ENCODE assay signal across 12 cellular contexts in genomic region chrX:41027388-41027787, GRCh38. TPM values are rescaled to one million over a fixed set of nuclear protein-coding genes. Genes with fewer than 3 reads are reported as not detected.
DNase-seq lines count a peak whose midpoint lies in the region; ATAC-seq and TF ChIP-seq lines count a peak whose summit lies in the region.
"Had no signal": no experiment of that assay in that cellular context is flagged by ENCODE, and none has a peak within 500 bp of the region (broad histone marks: within the 10 kb centered on the region; RNA-seq: fewer than 3 reads in every experiment).

No MANE protein-coding gene starts in this region.

- no peak for TF ChIP-seq CTCF in cardiac muscle cell (IDR thresholded peaks at IDR 0.05; ENCODE audit: low read depth, low read length)
- TF ChIP-seq CTCF in heart left ventricle (IDR thresholded peaks at IDR 0.05): no peak
- TF ChIP-seq CTCF in WTC11 (IDR thresholded peaks at IDR 0.05): no peak
- TF ChIP-seq CTCF in type B pancreatic cell (conservative IDR thresholded peaks at IDR 0.05): no peak

- H3K27ac ChIP-seq in cardiac muscle cell: peak overlapping the region; percentile 85
- H3K27ac ChIP-seq in heart left ventricle: no peak overlapping the region

- POLR2A ChIA-PET in WTC11 (lab: Charles Lee): interaction anchor here (3.1 kb wide), 1 partner anchor 58 kb away, joined by 20 read pairs; the partner anchor contains the start of gene USP9X

- DNase-seq in cardiac muscle cell (ENCODE audit: low read depth in 1 of 2, low spot score in 1 of 2) (peak; percentile 26 to 38), heart left ventricle (no peak), WTC11 (ENCODE audit: low spot score) (no peak), hepatic stellate cell (ENCODE audit: low spot score) (peak; percentile 17), type B pancreatic cell (ENCODE audit: extremely low spot score, unreplicated experiment) (no peak), Ammon's horn (ENCODE audit: low spot score) (no peak)
- DNase-seq: activated CD4-positive, alpha-beta T cell treated with anti-CD3 and anti-CD28 coated beads, Interleukin-2, amount 50 U/mL, for 4 hours; activated naive CD8-positive, alpha-beta T cell treated with anti-CD3 and anti-CD28 coated beads for 36 hours; mesendoderm had no signal

- H3K27me3 ChIP-seq in cardiac muscle cell (no peaks in the 10 kb centered on the region), heart left ventricle (peaks cover 0 to 42% (median 0%) of the 10 kb centered on the region in 9 donors)

- WGBS in heart left ventricle, 4 donors: 59 to 69% (median 68%) methylated on average over 8 of the region's 8 CpGs

- peak overlapping the region; percentile 45 for H3K4me3 Mint-ChIP-seq in WTC11
- H3K4me3 Mint-ChIP-seq in type B pancreatic cell: peak overlapping the region; percentile 11
- H3K4me3 Mint-ChIP-seq: activated naive CD8-positive, alpha-beta T cell treated with anti-CD3 and anti-CD28 coated beads for 36 hours; B cell had no signal

- peak overlapping the region; percentile 99 for H3K27ac Mint-ChIP-seq in WTC11
- H3K27ac Mint-ChIP-seq in type B pancreatic cell: peak overlapping the region; percentile 44
- H3K27ac Mint-ChIP-seq: activated naive CD8-positive, alpha-beta T cell treated with anti-CD3 and anti-CD28 coated beads for 36 hours; B cell had no signal

- no peaks in the 10 kb centered on the region for H3K27me3 Mint-ChIP-seq in WTC11 (ENCODE audit: low read depth)
- H3K27me3 Mint-ChIP-seq in type B pancreatic cell: no peaks in the 10 kb centered on the region
- H3K27me3 Mint-ChIP-seq: activated naive CD8-positive, alpha-beta T cell treated with anti-CD3 and anti-CD28 coated beads for 36 hours had no signal

- CTCF ChIA-PET in WTC11 (lab: Charles Lee): no interaction called here

- no peak for ATAC-seq in heart left ventricle
- no peak for ATAC-seq in WTC11
- ATAC-seq in HG02610 (IDR thresholded peaks at IDR 0.05; ENCODE audit: unreplicated experiment): no peak
- no peak for ATAC-seq in HG03196 (IDR thresholded peaks at IDR 0.05; ENCODE audit: unreplicated experiment)

- H3K4me1 Mint-ChIP-seq in WTC11: peaks cover 46% of the 10 kb centered on the region
- peaks cover 18% of the 10 kb centered on the region for H3K4me1 Mint-ChIP-seq in type B pancreatic cell (ENCODE audit: unreplicated experiment)
- H3K4me1 Mint-ChIP-seq: activated naive CD8-positive, alpha-beta T cell treated with anti-CD3 and anti-CD28 coated beads for 36 hours; B cell had no signal

- H3K9me3 ChIP-seq in cardiac muscle cell (ENCODE audit: low read depth) (no peaks in the 10 kb centered on the region), heart left ventricle (peaks cover 0 to 9% (median 0%) of the 10 kb centered on the region in 12 donors)

- TF ChIP-seq POLR2A in heart left ventricle (IDR thresholded peaks at IDR 0.05): no peak

- H3K9me3 Mint-ChIP-seq in WTC11 (0 out of 2 replicates have a peak, but pooled peaks cover 3% of the 10 kb centered on the region), type B pancreatic cell (no peaks in the 10 kb centered on the region)
- H3K9me3 Mint-ChIP-seq: activated naive CD8-positive, alpha-beta T cell treated with anti-CD3 and anti-CD28 coated beads for 36 hours had no signal

- H3K4me1 ChIP-seq in cardiac muscle cell (ENCODE audit: low read depth): peaks cover 19% of the 10 kb centered on the region
- H3K4me1 ChIP-seq in heart left ventricle: no peaks in the 10 kb centered on the region

- H3K4me3 ChIP-seq in cardiac muscle cell (no peak overlapping the region), heart left ventricle (no peak overlapping the region)

- no peaks in the 10 kb centered on the region for H3K36me3 ChIP-seq in cardiac muscle cell
- no peaks in the 10 kb centered on the region for H3K36me3 ChIP-seq in heart left ventricle

- peaks cover 5% of the 10 kb centered on the region; the same call in 1 of the 2 replicates for H3K36me3 Mint-ChIP-seq in WTC11
- no peaks in the 10 kb centered on the region for H3K36me3 Mint-ChIP-seq in type B pancreatic cell
- H3K36me3 Mint-ChIP-seq: activated naive CD8-positive, alpha-beta T cell treated with anti-CD3 and anti-CD28 coated beads for 36 hours had no signal

- intact Hi-C loops in heart left ventricle (cut with DNase I): no loop called here

TF ChIP-seq in WTC11, 78 proteins besides CTCF, POLR2A, EP300 and RAD21:
- TF ChIP-seq CREM (CRISPR knock-in tag; IDR thresholded peaks at IDR 0.05): no peak
- TF ChIP-seq ZNF396 (CRISPR knock-in tag; IDR thresholded peaks at IDR 0.05; ENCODE audit: borderline replicate concordance): no peak
- peak; percentile 73 for TF ChIP-seq USF2 (CRISPR knock-in tag; IDR thresholded peaks at IDR 0.05)
- TF ChIP-seq USF1 (CRISPR knock-in tag; IDR thresholded peaks at IDR 0.05): peak; percentile 60; the same call in 1 of the 2 replicates
TF ChIP-seq in WTC11: peak in this region for 2.

RNA-seq across cellular contexts. Expression of gene USP9X, which starts 57.9 kb away (rescaled TPM):
- 72.4 and 95.6 TPM in 2 replicates for total RNA-seq in cardiac muscle cell
- polyA plus RNA-seq in cardiac muscle cell: 43.1 and 62.4 TPM in 2 replicates
- 10 to 100 TPM; 54.6 to 80.1 (median 67.3) TPM for total RNA-seq in heart left ventricle
- 10 to 100 TPM in 1 of 2 donors, 1 to 10 TPM in 1; 9.5 to 22.1 TPM for polyA plus RNA-seq in heart left ventricle
- 163 to 177 TPM (median 175 TPM) in 3 replicates for total RNA-seq in WTC11 (2021)
- 59.4 and 74.4 TPM in 2 replicates for total RNA-seq in type B pancreatic cell (ENCODE audit: low replicate concordance)

Comparison
In these comparisons a context has a peak if more than half of its experiments do, and no peak if none do; other contexts are left out.
1. DNase-seq: peak in cardiac muscle cell (2 of 2) and hepatic stellate cell (single experiment); none in heart left ventricle (0 of 5), WTC11 (single experiment), type B pancreatic cell (single experiment) and Ammon's horn (single experiment).